ENCODE assay signal across 33 cellular contexts in the genomic region with DNA sequence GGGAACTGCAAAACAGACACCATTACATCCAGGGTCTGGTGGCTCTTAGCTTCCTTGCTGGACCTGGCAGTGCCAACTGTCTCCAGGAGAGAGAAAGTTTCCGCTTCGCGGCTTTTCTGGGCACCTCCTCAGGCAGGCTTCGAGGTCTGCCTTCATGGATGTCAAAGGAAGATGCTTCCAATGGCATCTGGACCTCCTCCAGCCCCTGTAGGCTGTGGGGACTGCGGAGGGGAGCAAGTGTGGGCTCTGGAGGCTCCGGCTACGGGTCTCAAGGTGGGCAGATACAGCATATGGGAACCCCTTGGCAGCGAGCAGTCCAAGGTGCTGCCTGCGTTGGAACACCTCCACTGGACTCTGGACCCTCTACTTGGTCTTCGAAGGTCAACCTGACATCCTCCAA. TPM values are rescaled to one million over a fixed set of nuclear protein-coding genes. Genes with fewer than 3 reads are reported as not detected.
"Had no signal": no experiment of that assay in that cellular context is flagged by ENCODE, and none has a peak within 500 bp of the region (broad histone marks: within the 10 kb centered on the region; RNA-seq: fewer than 3 reads in every experiment).

No MANE protein-coding gene starts in this region.

- H3K36me3 Mint-ChIP-seq: activated naive CD8-positive, alpha-beta T cell had no signal

- H3K27ac ChIP-seq: brain microvascular endothelial cell, esophagus muscularis mucosa, foreskin keratinocyte, gastrocnemius medialis, WERI-Rb-1 had no signal

- H3K27ac Mint-ChIP-seq: activated B cell treated with CpG ODN at 0.5 μM for 24 hours; activated CD8-positive, alpha-beta T cell treated with anti-CD3 and anti-CD28 coated beads for 36 hours; activated naive CD8-positive, alpha-beta T cell; activated T-helper 17 cell treated with anti-CD3 and anti-CD28 coated beads, Interleukin-2, amount 50 U/mL, for 72 hours; effector memory CD8-positive, alpha-beta T cell; T-helper 17 cell; T-helper 2 cell treated with Interferon-gamma antibody and Interleukin-4, amounts not matched to agents 5 μg/mL and 100 μg/mL, for 36 hours had no signal

- DNase-seq: activated B cell treated with CpG ODN at 0.5 μM for 24 hours; activated CD4-positive, alpha-beta T cell treated with anti-CD3 and anti-CD28 coated beads for 48 hours; activated CD4-positive, alpha-beta T cell treated with anti-CD3 and anti-CD28 coated beads, Interleukin-2, amount 50 U/mL, for 1 hour; activated CD4-positive, alpha-beta T cell treated with anti-CD3 and anti-CD28 coated beads, Interleukin-2, amount 50 U/mL, for 48 hours; activated CD8-positive, alpha-beta memory T cell treated with anti-CD3 and anti-CD28 coated beads for 24 hours; activated CD8-positive, alpha-beta T cell treated with anti-CD3 and anti-CD28 coated beads for 36 hours; activated effector memory CD4-positive, alpha-beta T cell treated with Interleukin-2 at 50 U/mL for 16 hours; activated gamma-delta T cell treated with Interleukin-2 at 50 U/mL for 16 hours; activated naive CD4-positive, alpha-beta T cell treated with anti-CD3 and anti-CD28 coated beads, Interleukin-2, amount 50 U/mL, for 16 hours; activated naive CD4-positive, alpha-beta T cell treated with Interleukin-2 at 50 U/mL for 16 hours; activated T-cell treated with anti-CD3 and anti-CD28 coated beads, Interleukin-2, amount 50 U/mL, for 4 hours; amniotic stem cell; anterior cingulate cortex; brain microvascular endothelial cell; caudate nucleus; cortex of kidney; dermis blood vessel endothelial cell; effector CD4-positive, alpha-beta T cell; effector memory CD8-positive, alpha-beta T cell; erythroblast; foreskin keratinocyte; gastrocnemius medialis; T-helper 1 cell; T-helper 17 cell; T1000; WERI-Rb-1 had no signal

- H3K9me3 ChIP-seq: esophagus muscularis mucosa, gastrocnemius medialis had no signal

- H3K9me3 Mint-ChIP-seq: activated B cell treated with CpG ODN at 0.5 μM for 24 hours; activated T-cell treated with anti-CD3 and anti-CD28 coated beads, Interleukin-2, amount 50 U/mL, for 4 hours; activated T-helper 17 cell treated with anti-CD3 and anti-CD28 coated beads, Interleukin-2, amount 50 U/mL, for 72 hours; effector memory CD8-positive, alpha-beta T cell; T-helper 2 cell treated with Interferon-gamma antibody and Interleukin-4, amounts not matched to agents 5 μg/mL and 100 μg/mL, for 36 hours had no signal

- H3K4me3 ChIP-seq: esophagus muscularis mucosa, gastrocnemius medialis had no signal

- ATAC-seq: activated CD4-positive, CD25-positive, alpha-beta regulatory T cell treated with anti-CD3 and anti-CD28 coated beads, Interleukin-2, amount 50 U/mL, for 24 hours; activated CD8-positive, alpha-beta T cell treated with anti-CD3 and anti-CD28 coated beads for 36 hours; activated T-cell treated with anti-CD3 and anti-CD28 coated beads, Interleukin-2, amount 50 U/mL, for 4 hours; activated T-helper 17 cell treated with anti-CD3 and anti-CD28 coated beads, Interleukin-2, amount 50 U/mL, for 72 hours; effector memory CD8-positive, alpha-beta T cell; foreskin keratinocyte; gastrocnemius medialis; T-helper 17 cell had no signal

- H3K27me3 ChIP-seq: brain microvascular endothelial cell, foreskin keratinocyte had no signal

- H3K4me3 Mint-ChIP-seq: activated B cell treated with CpG ODN at 0.5 μM for 24 hours; activated CD8-positive, alpha-beta T cell treated with anti-CD3 and anti-CD28 coated beads for 36 hours; activated naive CD8-positive, alpha-beta T cell; activated T-cell treated with anti-CD3 and anti-CD28 coated beads, Interleukin-2, amount 50 U/mL, for 4 hours; activated T-helper 17 cell treated with anti-CD3 and anti-CD28 coated beads, Interleukin-2, amount 50 U/mL, for 72 hours; effector memory CD8-positive, alpha-beta T cell; T-helper 17 cell; T-helper 2 cell treated with Interferon-gamma antibody and Interleukin-4, amounts not matched to agents 5 μg/mL and 100 μg/mL, for 36 hours had no signal

- H3K36me3 ChIP-seq: brain microvascular endothelial cell, esophagus muscularis mucosa, gastrocnemius medialis, WERI-Rb-1 had no signal

RNA-seq across cellular contexts. Expression of gene C9orf50, which starts 6.0 kb away (rescaled TPM):
- total RNA-seq: activated B cell treated with CpG ODN at 0.5 μM for 24 hours; activated CD8-positive, alpha-beta T cell treated with anti-CD3 and anti-CD28 coated beads for 36 hours; activated T-cell treated with anti-CD3 and anti-CD28 coated beads, Interleukin-2, amount 50 U/mL, for 4 hours; activated T-helper 17 cell treated with anti-CD3 and anti-CD28 coated beads, Interleukin-2, amount 50 U/mL, for 72 hours; bronchial epithelial cell; dermis blood vessel endothelial cell; foreskin keratinocyte; gastrocnemius medialis; T-helper 17 cell had no signal
- polyA plus RNA-seq: foreskin keratinocyte had no signal

RNA-seq across cellular contexts. Expression of gene PRRX2, which starts 50.5 kb away (rescaled TPM):
- total RNA-seq: activated B cell treated with CpG ODN at 0.5 μM for 24 hours, astrocyte, bronchial epithelial cell, foreskin keratinocyte, T-helper 17 cell had no signal
